31 cellular contexts compared by ENCODE assay signal in the genomic region with DNA sequence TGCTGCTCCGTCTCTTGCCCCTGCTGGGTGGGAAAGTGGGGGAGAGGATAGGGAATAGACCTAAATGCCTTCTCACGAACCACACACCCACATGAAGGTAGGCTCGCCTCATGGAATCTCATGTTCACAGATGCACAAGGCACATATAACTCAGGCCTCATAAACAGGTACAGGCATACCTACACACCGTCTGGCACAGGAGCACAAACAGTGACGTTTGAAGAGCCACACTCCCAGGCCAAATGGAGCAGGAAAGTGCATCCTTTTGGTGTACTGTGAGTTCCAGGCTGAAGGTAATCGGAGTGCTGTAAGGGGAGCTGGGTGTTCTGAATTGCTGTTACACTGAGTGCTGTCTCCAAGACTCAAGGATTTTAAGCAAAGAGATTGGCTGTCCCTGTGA. TPM values are rescaled to one million over a fixed set of nuclear protein-coding genes. Genes with fewer than 3 reads are reported as not detected.
DNase-seq lines count a peak whose midpoint lies in the region; ATAC-seq, FAIRE-seq and TF ChIP-seq lines count a peak whose summit lies in the region.
"Had no signal": no experiment of that assay in that cellular context is flagged by ENCODE, and none has a peak within 500 bp of the region (broad histone marks: within the 10 kb centered on the region; RNA-seq: fewer than 3 reads in every experiment).

No MANE protein-coding gene starts in this region.

- H3K9me1 ChIP-seq in keratinocyte (ENCODE audit: control insufficient read depth, extremely low read depth, insufficient read depth, low read length), result no peaks in the 10 kb centered on the region

- no peak for DNase-seq in activated T-cell treated with anti-CD3 and anti-CD28 coated beads, Interleukin-2, amount 50 U/mL, for 24 hours
- no peak for DNase-seq in activated T-cell treated with anti-CD3 and anti-CD28 coated beads, Interleukin-2, amount 50 U/mL, for 72 hours
- no peak for DNase-seq in activated T-helper 1 cell treated with anti-CD3 and anti-CD28 coated beads, Interleukin-12 subunit alpha, Interleukin-12 subunit beta, Interleukin-2, Interleukin-4 antibody, amounts not matched to agents 30 ng/mL and 10 ng/mL and 1 ng/mL, durations not matched to agents 14 hours and 24 hours and 36 hours (ENCODE audit: low spot score)
- DNase-seq in keratinocyte (ENCODE audit: low read depth, low spot score) (no peak), nucleus accumbens (lab: John Stamatoyannopoulos, UW) (no peak), pons (ENCODE audit: low spot score) (no peak)
- no peak for DNase-seq in stimulated activated naive B cell treated with anti-CD40 and anti-IgM and Interleukin-4, amounts not matched to agents 10 μg/mL and 1 μg/mL and 100 μg/mL, for 72 hours
- DNase-seq: activated CD4-positive, alpha-beta T cell treated with anti-CD3 and anti-CD28 coated beads for 4 hours; activated gamma-delta T cell; activated naive CD8-positive, alpha-beta T cell treated with anti-CD3 and anti-CD28 coated beads for 36 hours; anterior cingulate cortex; caudate nucleus; CD4-positive, alpha-beta T cell; cortex of kidney; effector memory CD8-positive, alpha-beta T cell; foreskin fibroblast; heart left ventricle; KG1; kidney; MM.1S; NCI-H2029 treated with DMSO at 0.1 percent for 48 hours; NCI-H226; stimulated activated naive CD4-positive, alpha-beta T cell; T-helper 9 cell had no signal

- dilution Hi-C loops in keratinocyte (cut with MboI; ENCODE audit: extremely low pct_ligation_motif_present, low sequenced_read_pairs), result no loop called here

- H3K9ac ChIP-seq in keratinocyte (ENCODE audit: control insufficient read depth, extremely low read depth, insufficient read depth, low read length), result peak overlapping the region; percentile 11

- peak overlapping the region; percentile 45 for H3K27ac ChIP-seq in keratinocyte (ENCODE audit: control insufficient read depth, insufficient read depth, low read length)
- H3K27ac ChIP-seq: heart left ventricle had no signal

- intact Hi-C loops in activated T-helper 1 cell treated with anti-CD3 and anti-CD28 coated beads, Interleukin-12 subunit alpha, Interleukin-12 subunit beta, Interleukin-2, Interleukin-4 antibody, amounts not matched to agents 30 ng/mL and 10 ng/mL and 1 ng/mL, durations not matched to agents 14 hours and 24 hours and 36 hours (cut with micrococcal nuclease), result loop anchor here (1.0 to 5.0 kb wide), 6 partner anchors 47 to 1002 kb away; a partner anchor contains a TSS

- no peak for ATAC-seq in activated T-cell treated with anti-CD3 and anti-CD28 coated beads, Interleukin-2, amount 50 U/mL, for 72 hours (replicated peaks in 1 of 2)
- ATAC-seq in stimulated activated naive B cell treated with anti-CD40 and anti-IgM and Interleukin-4, amounts not matched to agents 10 μg/mL and 1 μg/mL and 100 μg/mL, for 72 hours (replicated peaks), result no peak
- ATAC-seq in GM21390 (IDR thresholded peaks at IDR 0.05; ENCODE audit: unreplicated experiment), result no peak
- ATAC-seq: effector memory CD8-positive, alpha-beta T cell; heart left ventricle; Panc1 had no signal

- peak overlapping the region in 1 of 3 experiments; percentile 2 for H3K4me3 ChIP-seq in keratinocyte (ENCODE audit: control insufficient read depth in 2 of 3, extremely low read depth in 1 of 3, insufficient read depth in 2 of 3, low read depth in 1 of 3, low read length in 3 of 3)
- H3K4me3 ChIP-seq: heart left ventricle had no signal

- peak overlapping the region; percentile 54 for H3K27ac Mint-ChIP-seq in activated T-cell treated with anti-CD3 and anti-CD28 coated beads, Interleukin-2, amount 50 U/mL, for 24 hours
- H3K27ac Mint-ChIP-seq in activated T-cell treated with anti-CD3 and anti-CD28 coated beads, Interleukin-2, amount 50 U/mL, for 72 hours, result no peak overlapping the region
- peak overlapping the region; percentile 11 for H3K27ac Mint-ChIP-seq in activated T-helper 1 cell treated with anti-CD3 and anti-CD28 coated beads, Interleukin-12 subunit alpha, Interleukin-12 subunit beta, Interleukin-2, Interleukin-4 antibody, amounts not matched to agents 30 ng/mL and 10 ng/mL and 1 ng/mL, durations not matched to agents 14 hours and 24 hours and 36 hours
- peak overlapping the region; percentile 31 for H3K27ac Mint-ChIP-seq in stimulated activated naive B cell treated with anti-CD40 and anti-IgM and Interleukin-4, amounts not matched to agents 10 μg/mL and 1 μg/mL and 100 μg/mL, for 72 hours
- H3K27ac Mint-ChIP-seq: activated naive CD8-positive, alpha-beta T cell treated with anti-CD3 and anti-CD28 coated beads for 36 hours; CD4-positive, alpha-beta T cell had no signal

- no peaks in the 10 kb centered on the region for H3K79me2 ChIP-seq in keratinocyte (ENCODE audit: control insufficient read depth, insufficient read depth, low read length)

- no peaks in the 10 kb centered on the region for H3K27me3 Mint-ChIP-seq in activated T-cell treated with anti-CD3 and anti-CD28 coated beads, Interleukin-2, amount 50 U/mL, for 24 hours
- no peaks in the 10 kb centered on the region for H3K27me3 Mint-ChIP-seq in activated T-cell treated with anti-CD3 and anti-CD28 coated beads, Interleukin-2, amount 50 U/mL, for 72 hours (ENCODE audit: low read depth)
- no peaks in the 10 kb centered on the region for H3K27me3 Mint-ChIP-seq in activated T-helper 1 cell treated with anti-CD3 and anti-CD28 coated beads, Interleukin-12 subunit alpha, Interleukin-12 subunit beta, Interleukin-2, Interleukin-4 antibody, amounts not matched to agents 30 ng/mL and 10 ng/mL and 1 ng/mL, durations not matched to agents 14 hours and 24 hours and 36 hours (ENCODE audit: insufficient read depth)
- H3K27me3 Mint-ChIP-seq in stimulated activated naive B cell treated with anti-CD40 and anti-IgM and Interleukin-4, amounts not matched to agents 10 μg/mL and 1 μg/mL and 100 μg/mL, for 72 hours, result peaks cover 0 to under 1% of the 10 kb centered on the region in 2 donors
- H3K27me3 Mint-ChIP-seq: activated naive CD8-positive, alpha-beta T cell treated with anti-CD3 and anti-CD28 coated beads for 36 hours; CD4-positive, alpha-beta T cell; effector memory CD8-positive, alpha-beta T cell had no signal

- H3K9me3 Mint-ChIP-seq in activated T-cell treated with anti-CD3 and anti-CD28 coated beads, Interleukin-2, amount 50 U/mL, for 24 hours, result no peaks in the 10 kb centered on the region
- H3K9me3 Mint-ChIP-seq in activated T-cell treated with anti-CD3 and anti-CD28 coated beads, Interleukin-2, amount 50 U/mL, for 72 hours, result no peaks in the 10 kb centered on the region
- no peaks in the 10 kb centered on the region for H3K9me3 Mint-ChIP-seq in activated T-helper 1 cell treated with anti-CD3 and anti-CD28 coated beads, Interleukin-12 subunit alpha, Interleukin-12 subunit beta, Interleukin-2, Interleukin-4 antibody, amounts not matched to agents 30 ng/mL and 10 ng/mL and 1 ng/mL, durations not matched to agents 14 hours and 24 hours and 36 hours
- H3K9me3 Mint-ChIP-seq in stimulated activated naive B cell treated with anti-CD40 and anti-IgM and Interleukin-4, amounts not matched to agents 10 μg/mL and 1 μg/mL and 100 μg/mL, for 72 hours, result no peaks in the 10 kb centered on the region
- H3K9me3 Mint-ChIP-seq: activated naive CD8-positive, alpha-beta T cell treated with anti-CD3 and anti-CD28 coated beads for 36 hours; CD4-positive, alpha-beta T cell; effector memory CD8-positive, alpha-beta T cell had no signal

- no peak for TF ChIP-seq CTCF in keratinocyte (optimal IDR thresholded peaks at IDR 0.05 in 1 of 3, IDR thresholded peaks at IDR 0.05 in 1 of 3, conservative IDR thresholded peaks at IDR 0.05 in 1 of 3; ENCODE audit: extremely low read depth in 1 of 3, insufficient read depth in 2 of 3, low read length in 3 of 3)

- peaks cover 60% of the 10 kb centered on the region for H3K4me1 ChIP-seq in keratinocyte (ENCODE audit: control insufficient read depth, extremely low read depth, insufficient read depth, low read length)

- H2AFZ ChIP-seq in keratinocyte (ENCODE audit: control insufficient read depth, low read length), result no peak overlapping the region

- H3K36me3 ChIP-seq in keratinocyte (ENCODE audit: control insufficient read depth in 2 of 2, extremely low read depth in 1 of 2, insufficient read depth in 2 of 2, low read length in 2 of 2), result peaks cover 14 to 16% of the 10 kb centered on the region in 2 experiments

- peaks cover 4% of the 10 kb centered on the region for H4K20me1 ChIP-seq in keratinocyte (ENCODE audit: control insufficient read depth, extremely low read depth, insufficient read depth, low read length)

- H3K4me1 Mint-ChIP-seq in activated T-cell treated with anti-CD3 and anti-CD28 coated beads, Interleukin-2, amount 50 U/mL, for 24 hours (ENCODE audit: low read depth), result peaks cover 46% of the 10 kb centered on the region
- peaks cover 54% of the 10 kb centered on the region for H3K4me1 Mint-ChIP-seq in activated T-cell treated with anti-CD3 and anti-CD28 coated beads, Interleukin-2, amount 50 U/mL, for 72 hours (ENCODE audit: low read depth)
- peaks cover 50% of the 10 kb centered on the region for H3K4me1 Mint-ChIP-seq in activated T-helper 1 cell treated with anti-CD3 and anti-CD28 coated beads, Interleukin-12 subunit alpha, Interleukin-12 subunit beta, Interleukin-2, Interleukin-4 antibody, amounts not matched to agents 30 ng/mL and 10 ng/mL and 1 ng/mL, durations not matched to agents 14 hours and 24 hours and 36 hours (ENCODE audit: low read depth)
- peaks cover 40 to 46% of the 10 kb centered on the region in 2 donors for H3K4me1 Mint-ChIP-seq in stimulated activated naive B cell treated with anti-CD40 and anti-IgM and Interleukin-4, amounts not matched to agents 10 μg/mL and 1 μg/mL and 100 μg/mL, for 72 hours

- no peaks in the 10 kb centered on the region for H3K27me3 ChIP-seq in keratinocyte (ENCODE audit: control insufficient read depth, extremely low read depth, insufficient read depth, low read length)
- H3K27me3 ChIP-seq: heart left ventricle had no signal

- no peaks in the 10 kb centered on the region for H3K9me3 ChIP-seq in keratinocyte (ENCODE audit: control insufficient read depth, low read depth, low read length)
- H3K9me3 ChIP-seq: heart left ventricle had no signal

- H3K36me3 Mint-ChIP-seq in activated T-cell treated with anti-CD3 and anti-CD28 coated beads, Interleukin-2, amount 50 U/mL, for 24 hours (ENCODE audit: low read depth), result peaks cover 67% of the 10 kb centered on the region
- H3K36me3 Mint-ChIP-seq in activated T-cell treated with anti-CD3 and anti-CD28 coated beads, Interleukin-2, amount 50 U/mL, for 72 hours (ENCODE audit: insufficient read depth in 2 of 2), result peaks cover 6 to 14% of the 10 kb centered on the region in 2 donors
- H3K36me3 Mint-ChIP-seq in activated T-helper 1 cell treated with anti-CD3 and anti-CD28 coated beads, Interleukin-12 subunit alpha, Interleukin-12 subunit beta, Interleukin-2, Interleukin-4 antibody, amounts not matched to agents 30 ng/mL and 10 ng/mL and 1 ng/mL, durations not matched to agents 14 hours and 24 hours and 36 hours (ENCODE audit: low read depth), result peaks cover 39% of the 10 kb centered on the region
- peaks cover 19 to 38% of the 10 kb centered on the region in 2 donors for H3K36me3 Mint-ChIP-seq in stimulated activated naive B cell treated with anti-CD40 and anti-IgM and Interleukin-4, amounts not matched to agents 10 μg/mL and 1 μg/mL and 100 μg/mL, for 72 hours

- FAIRE-seq in keratinocyte (lab: Jason Lieb, UNC), result no peak
- FAIRE-seq: A204.1, HTR-8/SVneo, kidney had no signal

- peak overlapping the region; percentile 38 for H3K4me2 ChIP-seq in keratinocyte (ENCODE audit: control insufficient read depth, extremely low read depth, insufficient read depth, low read depth, low read length)

- H3K4me3 Mint-ChIP-seq in activated T-cell treated with anti-CD3 and anti-CD28 coated beads, Interleukin-2, amount 50 U/mL, for 24 hours, result no peak overlapping the region
- H3K4me3 Mint-ChIP-seq in activated T-cell treated with anti-CD3 and anti-CD28 coated beads, Interleukin-2, amount 50 U/mL, for 72 hours, result no peak overlapping the region
- H3K4me3 Mint-ChIP-seq in activated T-helper 1 cell treated with anti-CD3 and anti-CD28 coated beads, Interleukin-12 subunit alpha, Interleukin-12 subunit beta, Interleukin-2, Interleukin-4 antibody, amounts not matched to agents 30 ng/mL and 10 ng/mL and 1 ng/mL, durations not matched to agents 14 hours and 24 hours and 36 hours, result no peak overlapping the region
- no peak overlapping the region for H3K4me3 Mint-ChIP-seq in stimulated activated naive B cell treated with anti-CD40 and anti-IgM and Interleukin-4, amounts not matched to agents 10 μg/mL and 1 μg/mL and 100 μg/mL, for 72 hours
- H3K4me3 Mint-ChIP-seq: activated naive CD8-positive, alpha-beta T cell treated with anti-CD3 and anti-CD28 coated beads for 36 hours; CD4-positive, alpha-beta T cell; effector memory CD8-positive, alpha-beta T cell had no signal

RNA-seq across cellular contexts. Expression of a gene that starts 13.1 kb away (rescaled TPM):
- 10 to 100 TPM; 28.4 to 31.7 TPM for total RNA-seq in activated T-cell treated with anti-CD3 and anti-CD28 coated beads, Interleukin-2, amount 50 U/mL, for 72 hours
- total RNA-seq in activated T-helper 1 cell treated with anti-CD3 and anti-CD28 coated beads, Interleukin-12 subunit alpha, Interleukin-12 subunit beta, Interleukin-2, Interleukin-4 antibody, amounts not matched to agents 30 ng/mL and 10 ng/mL and 1 ng/mL, durations not matched to agents 14 hours and 24 hours and 36 hours, result 106 and 108 TPM in 2 replicates
- polyA plus RNA-seq in keratinocyte, result 24.1 to 50.0 TPM (median 49.1 TPM) in 3 replicates
- polyA plus RNA-seq in keratinocyte (2011; ENCODE audit: low read depth), result 145 TPM
- 26.4 and 35.2 TPM in 2 replicates for polyA plus RNA-seq in keratinocyte (2011; cell fraction: cytosol; rRNA removed)
- 24.5 and 39.0 TPM in 2 replicates for polyA plus RNA-seq in keratinocyte (2011; cell fraction: nucleus; rRNA removed)
- polyA plus RNA-seq in keratinocyte (2012; ENCODE audit: low replicate concordance), result 31.7 and 64.5 TPM in 2 replicates
- 5.7 to 12.6 TPM (median 7.4 TPM) in 3 replicates for polyA minus RNA-seq in keratinocyte
- 15.3 TPM for polyA minus RNA-seq in keratinocyte (2011; cell fraction: cytosol; rRNA and poly(A)+ RNA removed)
- polyA minus RNA-seq in keratinocyte (2011; cell fraction: nucleus; rRNA and poly(A)+ RNA removed), result 6.4 and 13.8 TPM in 2 replicates

RNA-seq across cellular contexts. Expression of a gene that starts 20.4 kb away (rescaled TPM):
- total RNA-seq in activated T-cell treated with anti-CD3 and anti-CD28 coated beads, Interleukin-2, amount 50 U/mL, for 72 hours, result 10 to 100 TPM; 32.7 to 34.5 TPM
- total RNA-seq in activated T-helper 1 cell treated with anti-CD3 and anti-CD28 coated beads, Interleukin-12 subunit alpha, Interleukin-12 subunit beta, Interleukin-2, Interleukin-4 antibody, amounts not matched to agents 30 ng/mL and 10 ng/mL and 1 ng/mL, durations not matched to agents 14 hours and 24 hours and 36 hours, result 32.5 and 35.7 TPM in 2 replicates
- 5.1 to 24.6 TPM (median 5.2 TPM) in 3 replicates for polyA plus RNA-seq in keratinocyte
- 6.6 TPM for polyA plus RNA-seq in keratinocyte (2011; ENCODE audit: low read depth)
- 9.0 and 16.5 TPM in 2 replicates for polyA plus RNA-seq in keratinocyte (2011; cell fraction: cytosol; rRNA removed)
- polyA plus RNA-seq in keratinocyte (2011; cell fraction: nucleus; rRNA removed), result 10.2 and 14.7 TPM in 2 replicates
- polyA plus RNA-seq in keratinocyte (2012; ENCODE audit: low replicate concordance), result 11.9 and 29.7 TPM in 2 replicates
- 16.0 to 51.9 TPM (median 20.1 TPM) in 3 replicates for polyA minus RNA-seq in keratinocyte
- polyA minus RNA-seq in keratinocyte (2011; cell fraction: cytosol; rRNA and poly(A)+ RNA removed), result 16.7 TPM
- 9.4 and 14.0 TPM in 2 replicates for polyA minus RNA-seq in keratinocyte (2011; cell fraction: nucleus; rRNA and poly(A)+ RNA removed)

RNA-seq across cellular contexts. Expression of a gene that starts 20.9 kb away (rescaled TPM):
- total RNA-seq in activated T-cell treated with anti-CD3 and anti-CD28 coated beads, Interleukin-2, amount 50 U/mL, for 72 hours, result not detected
- total RNA-seq in activated T-helper 1 cell treated with anti-CD3 and anti-CD28 coated beads, Interleukin-12 subunit alpha, Interleukin-12 subunit beta, Interleukin-2, Interleukin-4 antibody, amounts not matched to agents 30 ng/mL and 10 ng/mL and 1 ng/mL, durations not matched to agents 14 hours and 24 hours and 36 hours, result 1.5 and 1.8 TPM in 2 replicates
- polyA plus RNA-seq in keratinocyte, result 0.32 to 1.3 TPM (median 0.59 TPM) in 3 replicates
- 0.71 TPM for polyA plus RNA-seq in keratinocyte (2011; ENCODE audit: low read depth)
- polyA plus RNA-seq in keratinocyte (2011; cell fraction: cytosol; rRNA removed), result 0.33 and 0.84 TPM in 2 replicates
- 0.52 and 1.7 TPM in 2 replicates for polyA plus RNA-seq in keratinocyte (2011; cell fraction: nucleus; rRNA removed)
- 0.87 and 2.2 TPM in 2 replicates for polyA plus RNA-seq in keratinocyte (2012; ENCODE audit: low replicate concordance)
- polyA minus RNA-seq in keratinocyte, result 0.61 to 0.72 TPM (median 0.63 TPM) in 3 replicates
- 3.3 TPM for polyA minus RNA-seq in keratinocyte (2011; cell fraction: cytosol; rRNA and poly(A)+ RNA removed)
- polyA minus RNA-seq in keratinocyte (2011; cell fraction: nucleus; rRNA and poly(A)+ RNA removed), result 1.7 and 1.8 TPM in 2 replicates
- total RNA-seq: H4, kidney, liver, pulmonary artery endothelial cell had no signal
- polyA plus RNA-seq: heart left ventricle, liver had no signal

RNA-seq across cellular contexts. Expression of a gene that starts 35.8 kb away (rescaled TPM):
- 10 to 100 TPM; 67.9 to 81.4 TPM for total RNA-seq in activated T-cell treated with anti-CD3 and anti-CD28 coated beads, Interleukin-2, amount 50 U/mL, for 72 hours
- total RNA-seq in activated T-helper 1 cell treated with anti-CD3 and anti-CD28 coated beads, Interleukin-12 subunit alpha, Interleukin-12 subunit beta, Interleukin-2, Interleukin-4 antibody, amounts not matched to agents 30 ng/mL and 10 ng/mL and 1 ng/mL, durations not matched to agents 14 hours and 24 hours and 36 hours, result 136 and 138 TPM in 2 replicates
- 26.4 to 47.0 TPM (median 44.5 TPM) in 3 replicates for polyA plus RNA-seq in keratinocyte
- polyA plus RNA-seq in keratinocyte (2011; ENCODE audit: low read depth), result 125 TPM
- polyA plus RNA-seq in keratinocyte (2011; cell fraction: cytosol; rRNA removed), result 27.8 and 45.9 TPM in 2 replicates
- 37.7 and 48.5 TPM in 2 replicates for polyA plus RNA-seq in keratinocyte (2011; cell fraction: nucleus; rRNA removed)
- 30.4 and 59.0 TPM in 2 replicates for polyA plus RNA-seq in keratinocyte (2012; ENCODE audit: low replicate concordance)
- polyA minus RNA-seq in keratinocyte, result 7.8 to 38.2 TPM (median 21.6 TPM) in 3 replicates
- 37.4 TPM for polyA minus RNA-seq in keratinocyte (2011; cell fraction: cytosol; rRNA and poly(A)+ RNA removed)
- 19.1 and 28.4 TPM in 2 replicates for polyA minus RNA-seq in keratinocyte (2011; cell fraction: nucleus; rRNA and poly(A)+ RNA removed)
